Comparison of ENCODE assay signal across 8 cellular contexts in genomic region chr3:49092948-49093852, GRCh38. TPM values are rescaled to one million over a fixed set of nuclear protein-coding genes. Genes with fewer than 3 reads are reported as not detected.
DNase-seq lines count a peak whose midpoint lies in the region; ATAC-seq lines count a peak whose summit lies in the region.

No MANE protein-coding gene starts in this region.

- H3K27ac ChIP-seq in esophagus (ENCODE audit: low read depth in 2 of 2, low read length in 1 of 2) (peak overlapping the region; percentile 99 to 100), muscle layer of colon (ENCODE audit: low read depth, low read length) (peak overlapping the region; percentile 90)

- peak; percentile 20 to 88 (median 78) for DNase-seq in C1 segment of cervical spinal cord (lab: John Stamatoyannopoulos, UW)
- peak; percentile 65 for DNase-seq in NOMO-1 treated with DMSO at 0.1 percent for 48 hours (lab: John Stamatoyannopoulos, UW; ENCODE audit: unreplicated experiment)
- peak; percentile 86 for DNase-seq in activated T-cell treated with anti-CD3 and anti-CD28 coated beads for 48 hours (ENCODE audit: low read depth)
- DNase-seq in stimulated activated CD8-positive, alpha-beta memory T cell treated with anti-CD3 and anti-CD28 coated beads, Interleukin-4, amount 100 ng/mL, for 48 hours: peak; percentile 90

- H3K36me3 ChIP-seq in esophagus (ENCODE audit: control insufficient read depth in 2 of 2, insufficient read depth in 2 of 2, low read length in 1 of 2) (peaks cover 3 to 9% of the 10 kb centered on the region in 2 donors), muscle layer of colon (ENCODE audit: insufficient read depth, low read length) (peaks cover 6% of the 10 kb centered on the region)

- H3K4me1 ChIP-seq in esophagus (ENCODE audit: control insufficient read depth in 2 of 2, insufficient read depth in 2 of 2, low read length in 1 of 2) (peaks cover 0 to 2% of the 10 kb centered on the region in 2 donors), muscle layer of colon (ENCODE audit: insufficient read depth, low read length) (peaks cover 31% of the 10 kb centered on the region)

- H3K9ac ChIP-seq in muscle layer of colon (ENCODE audit: low read length): peak overlapping the region; percentile 72

- ATAC-seq in GM19324 (IDR thresholded peaks at IDR 0.05; ENCODE audit: low FRiP score, unreplicated experiment): peak; percentile 46
- ATAC-seq in HG03460 (IDR thresholded peaks at IDR 0.05; ENCODE audit: unreplicated experiment): peak; percentile 37

- H3K27me3 ChIP-seq in esophagus (ENCODE audit: control insufficient read depth in 1 of 2, insufficient read depth in 2 of 2, low read length in 2 of 2) (no peaks in the 10 kb centered on the region), muscle layer of colon (ENCODE audit: control insufficient read depth in 1 of 2, insufficient read depth in 2 of 2, low read length in 2 of 2) (no peaks in the 10 kb centered on the region)

- WGBS in esophagus, 2 donors: 0% methylated on average over 71 to 85 of the region's 85 CpGs

- no peaks in the 10 kb centered on the region for H3K9me3 ChIP-seq in esophagus (ENCODE audit: control insufficient read depth in 2 of 2, insufficient read depth in 1 of 2, low read depth in 1 of 2, low read length in 1 of 2)
- H3K9me3 ChIP-seq in muscle layer of colon (ENCODE audit: low read length): no peaks in the 10 kb centered on the region

- peak overlapping the region; percentile 93 to 98 for H3K4me3 ChIP-seq in esophagus (ENCODE audit: low read depth in 1 of 2, low read length in 2 of 2)
- peak overlapping the region; percentile 66 to 87 for H3K4me3 ChIP-seq in muscle layer of colon (ENCODE audit: low read depth in 1 of 2, low read length in 2 of 2)

RNA-seq across cellular contexts. Expression of gene QRICH1, which starts 0.7 kb away (rescaled TPM):
- polyA plus RNA-seq in esophagus: 10 to 100 TPM; 31.9 to 38.2 TPM

RNA-seq across cellular contexts. Expression of gene QARS1, which starts 11.4 kb away (rescaled TPM):
- 100 to 1,000 TPM; 228 to 237 TPM for polyA plus RNA-seq in esophagus

RNA-seq across cellular contexts. Expression of gene USP19, which starts 27.4 kb away (rescaled TPM):
- 10 to 100 TPM; 17.9 to 19.4 TPM for polyA plus RNA-seq in esophagus

RNA-seq across cellular contexts. Expression of gene LAMB2, which starts 39.6 kb away (rescaled TPM):
- 100 to 1,000 TPM; 123 to 219 TPM for polyA plus RNA-seq in esophagus

Comparison
In these comparisons a context has a peak if more than half of its experiments do, and no peak if none do; other contexts are left out.
1. Peak in every context shown above with its lines: DNase-seq, ATAC-seq, H3K4me3 ChIP-seq and H3K27ac ChIP-seq.